11 cellular contexts compared by ENCODE assay signal in the genomic region with DNA sequence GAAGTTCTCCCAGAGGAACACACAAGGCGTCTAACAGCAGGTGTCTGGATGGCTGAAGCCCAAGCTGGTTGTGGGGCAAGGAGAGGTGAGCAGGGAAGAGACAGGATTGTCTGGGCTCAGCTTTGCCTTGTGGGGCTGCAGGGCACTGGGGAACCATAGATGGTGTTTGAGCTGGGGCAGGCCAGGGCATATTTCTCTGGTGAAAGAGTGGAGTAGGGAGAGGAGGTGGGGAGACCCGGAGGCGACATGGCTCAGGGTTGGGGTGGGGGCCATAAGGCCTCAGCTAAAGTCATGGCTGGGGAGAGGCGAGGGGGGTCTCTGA. TPM values are rescaled to one million over a fixed set of nuclear protein-coding genes. Genes with fewer than 3 reads are reported as not detected.
A peak's percentile ranks its signal among the peaks of the same experiment; 100 is the strongest.
DNase-seq lines count a peak whose midpoint lies in the region; ATAC-seq, FAIRE-seq and TF ChIP-seq lines count a peak whose summit lies in the region.
"Had no signal": no experiment of that assay in that cellular context is flagged by ENCODE, and none has a peak within 500 bp of the region (broad histone marks: within the 10 kb centered on the region; RNA-seq: fewer than 3 reads in every experiment).

No MANE protein-coding gene starts in this region.

- no peak overlapping the region for H3K27ac Mint-ChIP-seq in activated T-helper 2 cell treated with anti-CD3 and anti-CD28 coated beads, Interferon-gamma antibody, Interleukin-2, Interleukin-4, amounts not matched to agents 10 μg/mL and 5 μg/mL and 100 μg/mL, durations not matched to agents 14 hours and 24 hours and 36 hours
- no peak overlapping the region for H3K27ac Mint-ChIP-seq in memory B cell

- peaks cover 2% of the 10 kb centered on the region for H3K4me1 Mint-ChIP-seq in activated T-helper 2 cell treated with anti-CD3 and anti-CD28 coated beads, Interferon-gamma antibody, Interleukin-2, Interleukin-4, amounts not matched to agents 10 μg/mL and 5 μg/mL and 100 μg/mL, durations not matched to agents 14 hours and 24 hours and 36 hours (ENCODE audit: low read depth)
- peaks cover 7% of the 10 kb centered on the region for H3K4me1 Mint-ChIP-seq in memory B cell

- no peak for FAIRE-seq in pancreas (lab: Jason Lieb, UNC)

- H3K27ac ChIP-seq in heart left ventricle: peak overlapping the region in 6 of 12 donors; percentile 17 to 45 (median 36)
- H3K27ac ChIP-seq in suprapubic skin: no peak overlapping the region
- no peak overlapping the region for H3K27ac ChIP-seq in pancreas
- H3K27ac ChIP-seq: ovary had no signal

- TF ChIP-seq CTCF in heart left ventricle (IDR thresholded peaks at IDR 0.05): no peak
- TF ChIP-seq CTCF in suprapubic skin (IDR thresholded peaks at IDR 0.05): no peak
- no peak for TF ChIP-seq CTCF in pancreas (IDR thresholded peaks at IDR 0.05)

- no peaks in the 10 kb centered on the region for H3K36me3 ChIP-seq in heart left ventricle
- no peaks in the 10 kb centered on the region for H3K36me3 ChIP-seq in suprapubic skin
- H3K36me3 ChIP-seq in pancreas: no peaks in the 10 kb centered on the region
- H3K36me3 ChIP-seq: ovary had no signal

- H3K4me1 ChIP-seq in heart left ventricle: peaks cover 0 to 23% (median 6%) of the 10 kb centered on the region in 12 donors
- peaks cover 21% of the 10 kb centered on the region for H3K4me1 ChIP-seq in suprapubic skin
- no peaks in the 10 kb centered on the region for H3K4me1 ChIP-seq in pancreas

- TF ChIP-seq EP300 in suprapubic skin (IDR thresholded peaks at IDR 0.05): no peak

- DNase-seq in heart left ventricle (no peak), left cardiac atrium (no peak), memory B cell (ENCODE audit: low spot score in 2 of 2) (no peak), suprapubic skin (ENCODE audit: low spot score in 2 of 2) (no peak), pancreas (no peak)
- no peak for DNase-seq in activated T-helper 2 cell treated with anti-CD3 and anti-CD28 coated beads, Interferon-gamma antibody, Interleukin-2, Interleukin-4, amounts not matched to agents 10 μg/mL and 5 μg/mL and 100 μg/mL, durations not matched to agents 14 hours and 24 hours and 36 hours (ENCODE audit: low spot score)
- DNase-seq: NCI-H1105 treated with DMSO at 0.1 percent for 48 hours had no signal

- peaks cover 18% of the 10 kb centered on the region for H3K27me3 Mint-ChIP-seq in activated T-helper 2 cell treated with anti-CD3 and anti-CD28 coated beads, Interferon-gamma antibody, Interleukin-2, Interleukin-4, amounts not matched to agents 10 μg/mL and 5 μg/mL and 100 μg/mL, durations not matched to agents 14 hours and 24 hours and 36 hours (ENCODE audit: low read depth)
- peaks cover 16% of the 10 kb centered on the region for H3K27me3 Mint-ChIP-seq in memory B cell

- peak overlapping the region; percentile 11 for H3K4me3 Mint-ChIP-seq in activated T-helper 2 cell treated with anti-CD3 and anti-CD28 coated beads, Interferon-gamma antibody, Interleukin-2, Interleukin-4, amounts not matched to agents 10 μg/mL and 5 μg/mL and 100 μg/mL, durations not matched to agents 14 hours and 24 hours and 36 hours (ENCODE audit: low read depth)
- no peak overlapping the region for H3K4me3 Mint-ChIP-seq in memory B cell

- no peaks in the 10 kb centered on the region for H3K36me3 Mint-ChIP-seq in activated T-helper 2 cell treated with anti-CD3 and anti-CD28 coated beads, Interferon-gamma antibody, Interleukin-2, Interleukin-4, amounts not matched to agents 10 μg/mL and 5 μg/mL and 100 μg/mL, durations not matched to agents 14 hours and 24 hours and 36 hours (ENCODE audit: low read depth)
- H3K36me3 Mint-ChIP-seq in memory B cell: peaks cover 6% of the 10 kb centered on the region

- WGBS in heart left ventricle, 4 donors: 47 to 53% (median 52%) methylated on average over 4 of the region's 4 CpGs
- WGBS in suprapubic skin: 26% methylated on average over 4 of the region's 4 CpGs
- 40 to 44% methylated on average over 4 of the region's 4 CpGs for WGBS in pancreas, 2 donors

- intact Hi-C loops in heart left ventricle (cut with DNase I): loop anchor here in 1 of 10 donors (5.0 kb wide), 1 partner anchor 39 kb away; no protein-coding TSS in a partner anchor
- intact Hi-C loops in left cardiac atrium (cut with DNase I): no loop called here
- intact Hi-C loops in activated T-helper 2 cell treated with anti-CD3 and anti-CD28 coated beads, Interferon-gamma antibody, Interleukin-2, Interleukin-4, amounts not matched to agents 10 μg/mL and 5 μg/mL and 100 μg/mL, durations not matched to agents 14 hours and 24 hours and 36 hours (cut with micrococcal nuclease): no loop called here
- intact Hi-C loops in pancreas (cut with DNase I): no loop called here

- ATAC-seq in heart left ventricle: no peak
- ATAC-seq in left cardiac atrium: no peak
- ATAC-seq in memory B cell (ENCODE audit: low read depth): peak; percentile 7
- no peak for ATAC-seq in HG03159 (IDR thresholded peaks at IDR 0.05; ENCODE audit: unreplicated experiment)
- ATAC-seq in HG02642 (IDR thresholded peaks at IDR 0.05; ENCODE audit: poor library complexity, unreplicated experiment): no peak
- ATAC-seq in pancreas: no peak

- TF ChIP-seq POLR2A in heart left ventricle (IDR thresholded peaks at IDR 0.05): no peak
- TF ChIP-seq POLR2A in suprapubic skin (IDR thresholded peaks at IDR 0.05): no peak

- H3K27me3 ChIP-seq in heart left ventricle (peaks cover 0 to 14% (median 0%) of the 10 kb centered on the region in 9 donors), suprapubic skin (no peaks in the 10 kb centered on the region), pancreas (no peaks in the 10 kb centered on the region)
- H3K27me3 ChIP-seq: ovary had no signal

- H3K4me3 ChIP-seq in heart left ventricle (peak overlapping the region in 8 of 12 donors; percentile 15 to 50 (median 34)), suprapubic skin (peak overlapping the region; percentile 11), pancreas (peak overlapping the region in 1 of 4 donors; percentile 1)
- H3K4me3 ChIP-seq: ovary had no signal

- no peaks in the 10 kb centered on the region for H3K9me3 Mint-ChIP-seq in activated T-helper 2 cell treated with anti-CD3 and anti-CD28 coated beads, Interferon-gamma antibody, Interleukin-2, Interleukin-4, amounts not matched to agents 10 μg/mL and 5 μg/mL and 100 μg/mL, durations not matched to agents 14 hours and 24 hours and 36 hours
- peaks cover 4% of the 10 kb centered on the region for H3K9me3 Mint-ChIP-seq in memory B cell

- peaks cover 0 to 9% (median 0%) of the 10 kb centered on the region in 12 donors for H3K9me3 ChIP-seq in heart left ventricle
- H3K9me3 ChIP-seq in suprapubic skin: no peaks in the 10 kb centered on the region
- H3K9me3 ChIP-seq in pancreas: no peaks in the 10 kb centered on the region
- H3K9me3 ChIP-seq: ovary had no signal

RNA-seq across cellular contexts. Expression of a gene that starts 5.4 kb away (rescaled TPM):
- 10 to 100 TPM; 13.5 to 42.3 (median 23.3) TPM for total RNA-seq in heart left ventricle
- 10 to 100 TPM; 15.7 to 23.8 TPM for polyA plus RNA-seq in heart left ventricle
- total RNA-seq in left cardiac atrium: 10 to 100 TPM; 48.9 to 49.7 TPM
- not detected in 2 replicates for total RNA-seq in activated T-helper 2 cell treated with anti-CD3 and anti-CD28 coated beads, Interferon-gamma antibody, Interleukin-2, Interleukin-4, amounts not matched to agents 10 μg/mL and 5 μg/mL and 100 μg/mL, durations not matched to agents 14 hours and 24 hours and 36 hours
- total RNA-seq in suprapubic skin: 10 to 100 TPM; 19.4 to 45.4 (median 24.2) TPM
- 10 to 100 TPM in 1 of 6 donors, 1 to 10 TPM in 5; 3.5 to 12.6 (median 5.1) TPM for total RNA-seq in pancreas
- polyA plus RNA-seq in pancreas: 10 to 100 TPM in 1 of 2 donors, 1 to 10 TPM in 1; 9.2 to 10.1 TPM

RNA-seq across cellular contexts. Expression of a gene that starts 8.0 kb away (rescaled TPM):
- total RNA-seq in heart left ventricle (not detected), left cardiac atrium (not detected), suprapubic skin (not detected), pancreas (not detected)
- polyA plus RNA-seq in heart left ventricle (not detected), pancreas (not detected)
- total RNA-seq in activated T-helper 2 cell treated with anti-CD3 and anti-CD28 coated beads, Interferon-gamma antibody, Interleukin-2, Interleukin-4, amounts not matched to agents 10 μg/mL and 5 μg/mL and 100 μg/mL, durations not matched to agents 14 hours and 24 hours and 36 hours: not detected in 2 replicates
- total RNA-seq: temporal lobe had no signal

RNA-seq across cellular contexts. Expression of a gene that starts 27.1 kb away (rescaled TPM):
- total RNA-seq in heart left ventricle (100 to 1,000 TPM in 4 of 9 donors, 10 to 100 TPM in 5; 41.7 to 347 (median 99.9) TPM), left cardiac atrium (100 to 1,000 TPM in 1 of 2 donors, 10 to 100 TPM in 1; 33.5 to 118 TPM), suprapubic skin (10 to 100 TPM; 19.6 to 61.4 (median 59.0) TPM), pancreas (100 to 1,000 TPM in 1 of 6 donors, 10 to 100 TPM in 3, 1 to 10 TPM in 2; 6.6 to 148 (median 18.4) TPM)
- polyA plus RNA-seq in heart left ventricle (100 to 1,000 TPM; 131 to 376 TPM), pancreas (100 to 1,000 TPM in 1 of 2 donors, 10 to 100 TPM in 1; 24.1 to 119 TPM)
- 6.9 and 8.0 TPM in 2 replicates for total RNA-seq in activated T-helper 2 cell treated with anti-CD3 and anti-CD28 coated beads, Interferon-gamma antibody, Interleukin-2, Interleukin-4, amounts not matched to agents 10 μg/mL and 5 μg/mL and 100 μg/mL, durations not matched to agents 14 hours and 24 hours and 36 hours

RNA-seq across cellular contexts. Expression of a gene that starts 40.3 kb away (rescaled TPM):
- total RNA-seq in heart left ventricle: 100 to 1,000 TPM in 1 of 9 donors, 10 to 100 TPM in 8; 21.6 to 105 (median 29.4) TPM
- 10 to 100 TPM; 23.5 to 45.2 TPM for polyA plus RNA-seq in heart left ventricle
- 10 to 100 TPM; 19.2 to 35.9 TPM for total RNA-seq in left cardiac atrium
- 83.2 and 89.4 TPM in 2 replicates for total RNA-seq in activated T-helper 2 cell treated with anti-CD3 and anti-CD28 coated beads, Interferon-gamma antibody, Interleukin-2, Interleukin-4, amounts not matched to agents 10 μg/mL and 5 μg/mL and 100 μg/mL, durations not matched to agents 14 hours and 24 hours and 36 hours
- total RNA-seq in suprapubic skin: 100 to 1,000 TPM in 3 of 4 donors, 10 to 100 TPM in 1; 96.0 to 118 (median 106) TPM
- 10 to 100 TPM; 11.9 to 21.5 (median 16.5) TPM for total RNA-seq in pancreas
- 10 to 100 TPM; 31.7 to 33.7 TPM for polyA plus RNA-seq in pancreas

RNA-seq across cellular contexts. Expression of a gene that starts 47.6 kb away (rescaled TPM):
- total RNA-seq in heart left ventricle: 1 to 10 TPM in 1 of 9 donors, not detected in 8; 1.1 TPM
- polyA plus RNA-seq in heart left ventricle: under 1 TPM in 1 of 2 donors, not detected in 1; 0.06 TPM
- under 1 TPM in 1 of 2 donors, not detected in 1; 0.18 TPM for total RNA-seq in left cardiac atrium
- not detected in 2 replicates for total RNA-seq in activated T-helper 2 cell treated with anti-CD3 and anti-CD28 coated beads, Interferon-gamma antibody, Interleukin-2, Interleukin-4, amounts not matched to agents 10 μg/mL and 5 μg/mL and 100 μg/mL, durations not matched to agents 14 hours and 24 hours and 36 hours
- 1 to 10 TPM in 2 of 4 donors, under 1 TPM in 1, not detected in 1; 0.60 to 6.5 (median 2.0) TPM for total RNA-seq in suprapubic skin
- 1 to 10 TPM in 5 of 6 donors, under 1 TPM in 1; 0.63 to 2.6 (median 1.3) TPM for total RNA-seq in pancreas
- 1 to 10 TPM; 1.3 to 7.5 TPM for polyA plus RNA-seq in pancreas
